Comparison of ENCODE assay signal across 22 cellular contexts in genomic region chr10:61541960-61542359, GRCh38.
A peak's percentile ranks its signal among the peaks of the same experiment; 100 is the strongest.
DNase-seq lines count a peak whose midpoint lies in the region; ATAC-seq lines count a peak whose summit lies in the region.
"Had no signal": no experiment of that assay in that cellular context is flagged by ENCODE, and none has a peak within 500 bp of the region (broad histone marks: within the 10 kb centered on the region; RNA-seq: fewer than 3 reads in every experiment).

No MANE protein-coding gene starts in this region.

- peak; percentile 61 for ATAC-seq in GM18858 (IDR thresholded peaks at IDR 0.05; ENCODE audit: unreplicated experiment)
- peak; percentile 79 for ATAC-seq in GM21619 (IDR thresholded peaks at IDR 0.05; ENCODE audit: unreplicated experiment)
- peak; percentile 50 for ATAC-seq in HG03095 (IDR thresholded peaks at IDR 0.05; ENCODE audit: unreplicated experiment)
- no peak for ATAC-seq in GM19455 (IDR thresholded peaks at IDR 0.05; ENCODE audit: unreplicated experiment)
- no peak for ATAC-seq in GM19023 (IDR thresholded peaks at IDR 0.05; ENCODE audit: unreplicated experiment)
- ATAC-seq in left ventricle myocardium superior: no peak
- ATAC-seq: activated CD8-positive, alpha-beta T cell treated with anti-CD3 and anti-CD28 coated beads, Interleukin-2, amount 10 ng/mL, durations not matched to agents 7 days and 5 days; foreskin keratinocyte; natural killer cell; pancreas; right lobe of liver had no signal

- intact Hi-C loops in left ventricle myocardium superior (cut with micrococcal nuclease): no loop called here

- DNase-seq in NCI-H2171 (lab: John Stamatoyannopoulos, UW): peak; percentile 1
- no peak for DNase-seq in activated CD4-positive, alpha-beta T cell treated with anti-CD3 and anti-CD28 coated beads for 48 hours
- no peak for DNase-seq in left ventricle myocardium superior
- DNase-seq: activated B cell treated with CpG ODN at 0.5 μM for 24 hours; activated CD8-positive, alpha-beta T cell treated with anti-CD3 and anti-CD28 coated beads, Interleukin-2, amount 10 ng/mL, durations not matched to agents 7 days and 5 days; activated naive CD4-positive, alpha-beta T cell treated with anti-CD3 and anti-CD28 coated beads, Interleukin-2, amount 50 U/mL, for 16 hours; activated T-cell treated with anti-CD3 and anti-CD28 coated beads, Interleukin-2, amount 50 U/mL, for 48 hours; CD4-positive, alpha-beta memory T cell; DMS79; foreskin keratinocyte; natural killer cell; NCI-H1694 treated with DMSO at 0.1 percent for 48 hours; NCI-H226; pancreas; Peyer's patch; right lobe of liver; testis had no signal

Comparison
In these comparisons a context has a peak if more than half of its experiments do, and no peak if none do; other contexts are left out.
1. ATAC-seq: peak in GM18858 (single experiment), GM21619 (single experiment) and HG03095 (single experiment); none in GM19455 (single experiment), GM19023 (single experiment) and left ventricle myocardium superior (single experiment).